ENCODE assay signal across 13 cellular contexts in the genomic region with DNA sequence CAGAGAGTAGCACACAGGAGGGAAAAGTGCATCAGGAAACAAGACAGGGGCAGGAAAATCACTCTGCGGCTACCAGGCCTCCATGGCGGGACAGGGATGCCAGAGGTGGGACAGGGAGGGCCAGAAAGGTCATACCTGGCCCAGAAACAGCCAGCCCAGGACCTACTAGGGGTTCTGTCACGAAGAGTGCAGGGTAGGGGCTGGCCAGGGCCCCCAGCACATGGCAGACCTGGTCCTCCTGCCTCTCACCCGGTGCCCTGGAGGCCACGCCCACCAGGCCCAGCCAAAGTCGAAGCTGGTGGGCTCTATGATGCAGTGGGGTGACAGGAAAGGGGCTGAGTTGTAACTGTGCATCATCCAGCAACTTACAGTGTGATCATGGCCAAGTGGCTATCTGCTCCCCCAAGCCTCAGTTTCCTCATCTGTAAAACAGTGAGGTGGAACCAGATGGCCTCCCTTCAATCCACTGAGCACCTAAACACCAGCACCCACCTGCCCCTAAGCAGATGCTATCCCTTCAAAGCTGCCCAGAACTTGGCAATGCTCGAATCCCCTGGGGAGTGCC. TPM values are rescaled to one million over a fixed set of nuclear protein-coding genes. Genes with fewer than 3 reads are reported as not detected.
DNase-seq lines count a peak whose midpoint lies in the region; ATAC-seq and TF ChIP-seq lines count a peak whose summit lies in the region.
"Had no signal": no experiment of that assay in that cellular context is flagged by ENCODE, and none has a peak within 500 bp of the region (broad histone marks: within the 10 kb centered on the region; RNA-seq: fewer than 3 reads in every experiment).

No MANE protein-coding gene starts in this region.

- ATAC-seq in GM18502 (IDR thresholded peaks at IDR 0.05; ENCODE audit: poor library complexity, unreplicated experiment), result peak; percentile 19
- ATAC-seq in GM19452 (IDR thresholded peaks at IDR 0.05; ENCODE audit: unreplicated experiment), result peak; percentile 27
- ATAC-seq in HG03066 (IDR thresholded peaks at IDR 0.05; ENCODE audit: low read depth, unreplicated experiment), result peak; percentile 13
- peak; percentile 6 for ATAC-seq in foreskin keratinocyte

- TF ChIP-seq CTCF in foreskin keratinocyte (conservative IDR thresholded peaks at IDR 0.05), result no peak

- no peaks in the 10 kb centered on the region for H3K27me3 ChIP-seq in foreskin keratinocyte
- H3K27me3 ChIP-seq in CD4-positive, alpha-beta memory T cell (ENCODE audit: insufficient read depth, low read length), result no peaks in the 10 kb centered on the region
- H3K27me3 ChIP-seq: right lobe of liver had no signal

- no peaks in the 10 kb centered on the region for H3K4me1 ChIP-seq in foreskin keratinocyte
- no peaks in the 10 kb centered on the region for H3K4me1 ChIP-seq in CD4-positive, alpha-beta memory T cell (ENCODE audit: insufficient read depth, low read length)

- DNase-seq in foreskin keratinocyte, result no peak
- DNase-seq in HUDEP-2 (lab: John Stamatoyannopoulos, UW; ENCODE audit: unreplicated experiment in 76 of 76), result no peak
- no peak for DNase-seq in globus pallidus (ENCODE audit: low spot score)
- no peak for DNase-seq in CD4-positive, alpha-beta memory T cell
- DNase-seq in AG20443 (ENCODE audit: low spot score), result no peak
- DNase-seq: GF-D8, NCI-H524 treated with DMSO at 0.1 percent for 48 hours had no signal

- H3K4me3 Mint-ChIP-seq in CD4-positive, alpha-beta memory T cell, result no peak overlapping the region

- H3K36me3 Mint-ChIP-seq in CD4-positive, alpha-beta memory T cell, result no peaks in the 10 kb centered on the region

- H3K9me3 ChIP-seq in CD4-positive, alpha-beta memory T cell (ENCODE audit: control insufficient read depth in 1 of 2, low read length in 2 of 2), result no peaks in the 10 kb centered on the region
- H3K9me3 ChIP-seq: BLaER1, esophagus muscularis mucosa, right lobe of liver had no signal

- POLR2A ChIA-PET in CD4-positive, alpha-beta memory T cell (lab: Charles Lee; ENCODE audit: partially characterized antibody), result no interaction called here

- CTCF ChIA-PET in CD4-positive, alpha-beta memory T cell (lab: Charles Lee; ENCODE audit: partially characterized antibody), result interaction anchor here (0.9 to 2.6 kb wide), 2 partner anchors 13 to 27 kb away, joined by 3 to 8 read pairs; no protein-coding TSS in a partner anchor

- H3K27ac Mint-ChIP-seq in CD4-positive, alpha-beta memory T cell, result no peak overlapping the region

- H3K27ac ChIP-seq in foreskin keratinocyte, result no peak overlapping the region
- no peak overlapping the region for H3K27ac ChIP-seq in CD4-positive, alpha-beta memory T cell (ENCODE audit: low read depth, low read length)
- H3K27ac ChIP-seq: BLaER1, esophagus muscularis mucosa, right lobe of liver had no signal

- H3K36me3 ChIP-seq in CD4-positive, alpha-beta memory T cell (ENCODE audit: insufficient read depth, low read length), result no peaks in the 10 kb centered on the region
- H3K36me3 ChIP-seq: BLaER1, esophagus muscularis mucosa, right lobe of liver had no signal

- peaks cover 0 to 2% (median 0%) of the 10 kb centered on the region in 8 donors for H3K9me3 Mint-ChIP-seq in CD4-positive, alpha-beta memory T cell

- no peak overlapping the region for H3K4me3 ChIP-seq in CD4-positive, alpha-beta memory T cell (ENCODE audit: low read length in 2 of 2)
- H3K4me3 ChIP-seq: BLaER1, esophagus muscularis mucosa, right lobe of liver had no signal

- no peaks in the 10 kb centered on the region for H3K4me1 Mint-ChIP-seq in CD4-positive, alpha-beta memory T cell

- intact Hi-C loops in CD4-positive, alpha-beta memory T cell (cut with micrococcal nuclease), result no loop called here

- peaks cover 1 to 9% of the 10 kb centered on the region in 2 donors for H3K27me3 Mint-ChIP-seq in CD4-positive, alpha-beta memory T cell

RNA-seq across cellular contexts. Expression of gene CYP26B1, which starts 10.6 kb away (rescaled TPM):
- total RNA-seq in foreskin keratinocyte, result 0.31 and 1.0 TPM in 2 replicates
- polyA plus RNA-seq in foreskin keratinocyte, result 0.09 and 0.40 TPM in 2 replicates
- total RNA-seq in CD4-positive, alpha-beta memory T cell, result not detected
- not detected for polyA plus RNA-seq in CD4-positive, alpha-beta memory T cell
